In the genomic region with DNA sequence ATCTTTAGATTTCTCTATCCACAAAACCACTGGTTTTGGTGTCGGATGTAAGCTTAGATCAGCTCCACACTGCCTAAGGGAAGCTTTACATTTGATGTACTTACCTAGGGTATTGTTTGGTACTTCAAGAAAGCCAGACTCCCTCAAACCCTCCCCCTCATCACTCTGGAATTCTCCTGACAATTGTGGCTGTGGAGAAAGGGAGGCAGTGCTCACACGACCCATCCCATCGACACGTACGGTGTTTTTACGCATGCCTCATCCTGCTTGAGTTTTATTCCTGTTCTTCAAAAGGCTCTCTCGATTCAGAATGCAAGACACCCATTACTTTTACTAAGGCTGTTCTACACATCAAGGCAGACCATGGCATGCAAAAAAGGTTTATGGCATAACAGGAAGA, we compare ENCODE assay signal across 18 cellular contexts.
DNase-seq lines count a peak whose midpoint lies in the region; ATAC-seq, FAIRE-seq and TF ChIP-seq lines count a peak whose summit lies in the region.
"Had no signal": no experiment of that assay in that cellular context is flagged by ENCODE, and none has a peak within 500 bp of the region (broad histone marks: within the 10 kb centered on the region; RNA-seq: fewer than 3 reads in every experiment).

No MANE protein-coding gene starts in this region.

- no peaks in the 10 kb centered on the region for H3K9me3 Mint-ChIP-seq in astrocyte (ENCODE audit: unreplicated experiment)
- no peaks in the 10 kb centered on the region for H3K9me3 Mint-ChIP-seq in T-cell
- no peaks in the 10 kb centered on the region for H3K9me3 Mint-ChIP-seq in Caco-2 (ENCODE audit: unreplicated experiment)

- no peak overlapping the region for H3K4me3 Mint-ChIP-seq in astrocyte (ENCODE audit: unreplicated experiment)
- no peak overlapping the region for H3K4me3 Mint-ChIP-seq in T-cell
- H3K4me3 Mint-ChIP-seq in Caco-2 (ENCODE audit: unreplicated experiment), result no peak overlapping the region
- H3K4me3 Mint-ChIP-seq: CD14-positive monocyte had no signal

- CTCF ChIA-PET in T-cell (lab: Charles Lee) (no interaction called here), Caco-2 (lab: Charles Lee) (no interaction called here)

- no peak overlapping the region for H2AFZ ChIP-seq in astrocyte (ENCODE audit: low read depth, low read length)

- no peak for TF ChIP-seq CTCF in astrocyte (IDR thresholded peaks at IDR 0.05; ENCODE audit: insufficient read depth, low read depth, low read length)
- no peak for TF ChIP-seq CTCF in Caco-2 (IDR thresholded peaks at IDR 0.05; ENCODE audit: insufficient read depth in 1 of 2, low read depth in 1 of 2, low read length in 1 of 2, severe bottlenecking in 1 of 2, unreplicated experiment in 1 of 2)

- no peak overlapping the region for H3K27ac Mint-ChIP-seq in astrocyte (ENCODE audit: unreplicated experiment)
- H3K27ac Mint-ChIP-seq in T-cell, result no peak overlapping the region
- no peak overlapping the region for H3K27ac Mint-ChIP-seq in Caco-2 (ENCODE audit: unreplicated experiment)
- H3K27ac Mint-ChIP-seq: CD14-positive monocyte had no signal

- no peaks in the 10 kb centered on the region for H4K20me1 ChIP-seq in astrocyte (ENCODE audit: insufficient read depth, low read length)

- intact Hi-C loops in Caco-2 (cut with micrococcal nuclease; ENCODE audit: unreplicated experiment), result no loop called here

- H3K9me3 ChIP-seq in astrocyte (ENCODE audit: insufficient read depth, low read depth, low read length) (no peaks in the 10 kb centered on the region), Caco-2 (no peaks in the 10 kb centered on the region)
- H3K9me3 ChIP-seq: SJCRH30 had no signal

- H3K4me2 ChIP-seq in astrocyte (ENCODE audit: low read length), result peak overlapping the region; percentile 45

- H3K36me3 ChIP-seq in astrocyte (ENCODE audit: insufficient read depth, low read length) (no peaks in the 10 kb centered on the region), Caco-2 (ENCODE audit: control insufficient read depth, insufficient read depth, low read length) (no peaks in the 10 kb centered on the region)
- H3K36me3 ChIP-seq: SJCRH30 had no signal

- no peak overlapping the region for H3K4me3 ChIP-seq in astrocyte (ENCODE audit: insufficient read depth, low read depth, low read length)
- no peak overlapping the region for H3K4me3 ChIP-seq in Caco-2 (ENCODE audit: low read depth, low read length)
- H3K4me3 ChIP-seq: SJCRH30 had no signal

- no peak overlapping the region for H3K9ac ChIP-seq in astrocyte (ENCODE audit: low read length)

- no peaks in the 10 kb centered on the region for H3K79me2 ChIP-seq in astrocyte (ENCODE audit: insufficient read depth, low read length)

- H3K4me1 Mint-ChIP-seq in astrocyte (ENCODE audit: low read depth, unreplicated experiment) (no peaks in the 10 kb centered on the region), T-cell (no peaks in the 10 kb centered on the region), Caco-2 (ENCODE audit: low read depth, unreplicated experiment) (no peaks in the 10 kb centered on the region)
- H3K4me1 Mint-ChIP-seq: CD14-positive monocyte had no signal

- no peak overlapping the region for H3K27ac ChIP-seq in astrocyte (ENCODE audit: low read depth, low read length)
- H3K27ac ChIP-seq: 22Rv1, SJCRH30 had no signal

- no peak for ATAC-seq in HG03378 (IDR thresholded peaks at IDR 0.05; ENCODE audit: unreplicated experiment)
- no peak for ATAC-seq in T-cell (replicated peaks in 1 of 4)
- ATAC-seq: Panc1 had no signal

- FAIRE-seq in astrocyte (lab: Jason Lieb, UNC), result no peak

- H3K27me3 ChIP-seq in astrocyte (ENCODE audit: insufficient read depth, low read length), result peaks cover 2% of the 10 kb centered on the region
- no peaks in the 10 kb centered on the region for H3K27me3 ChIP-seq in Caco-2 (replicated peaks; ENCODE audit: control insufficient read depth, insufficient read depth, low read length)
- H3K27me3 ChIP-seq: SJCRH30 had no signal

- H3K4me1 ChIP-seq in astrocyte (ENCODE audit: insufficient read depth, low read length) (peaks cover 6% of the 10 kb centered on the region), Caco-2 (no peaks in the 10 kb centered on the region)
- H3K4me1 ChIP-seq: SJCRH30 had no signal

- peak; percentile 9 for DNase-seq in NCI-H2227 treated with DMSO at 0.1 percent for 48 hours (lab: John Stamatoyannopoulos, UW)
- no peak for DNase-seq in NCI-H2227 (lab: John Stamatoyannopoulos, UW; ENCODE audit: unreplicated experiment)
- DNase-seq in astrocyte (ENCODE audit: low read depth), result no peak
- peak; percentile 24 for DNase-seq in iPS-NIHi7 (ENCODE audit: extremely low spot score)
- DNase-seq in NCI-H1417 (lab: John Stamatoyannopoulos, UW), result no peak
- no peak for DNase-seq in T-cell
- no peak for DNase-seq in Caco-2
- DNase-seq: GF-D8, KG1, MV-4-11, NCI-H187 treated with DMSO at 0.1 percent for 48 hours, NCI-H446, NCI-H526 treated with DMSO at 0.1 percent for 48 hours, SJCRH30 had no signal

- POLR2A ChIA-PET in T-cell (lab: Charles Lee), result interaction anchor here in 1 of 2 donors (0.6 kb wide), 1 partner anchor 1614 kb away, joined by 10 read pairs; no protein-coding TSS in a partner anchor
- POLR2A ChIA-PET in Caco-2 (lab: Charles Lee), result no interaction called here

- H3K27me3 Mint-ChIP-seq in astrocyte (ENCODE audit: low read depth, unreplicated experiment) (peaks cover 10% of the 10 kb centered on the region), T-cell (peaks cover 12% of the 10 kb centered on the region in 2 donors), Caco-2 (ENCODE audit: insufficient read depth, unreplicated experiment) (peaks cover 3% of the 10 kb centered on the region)

- H3K36me3 Mint-ChIP-seq in astrocyte (ENCODE audit: low read depth, unreplicated experiment) (no peaks in the 10 kb centered on the region), T-cell (no peaks in the 10 kb centered on the region), Caco-2 (ENCODE audit: insufficient read depth, unreplicated experiment) (no peaks in the 10 kb centered on the region)
- H3K36me3 Mint-ChIP-seq: CD14-positive monocyte had no signal

- BruUV-seq in Caco-2 (replicated peaks; lab: Mats Ljungman, UMichigan), result no TSS peak

Comparison
In these comparisons a context has a peak if more than half of its experiments do, and no peak if none do; other contexts are left out.
1. DNase-seq: peak in NCI-H2227 treated with DMSO at 0.1 percent for 48 hours (single experiment) and iPS-NIHi7 (single experiment); none in NCI-H2227 (single experiment), astrocyte (single experiment), NCI-H1417 (0 of 3), T-cell (0 of 34) and Caco-2 (0 of 2).